Comparison of ENCODE assay signal across 8 cellular contexts in genomic region chr13:110711778-110712070, GRCh38. TPM values are rescaled to one million over a fixed set of nuclear protein-coding genes. Genes with fewer than 3 reads are reported as not detected.
DNase-seq lines count a peak whose midpoint lies in the region; ATAC-seq lines count a peak whose summit lies in the region.

No MANE protein-coding gene starts in this region.

- peak overlapping the region; percentile 100 for H3K4me3 Mint-ChIP-seq in activated naive CD4-positive, alpha-beta T cell treated with anti-CD3 and anti-CD28 coated beads, Interleukin-2, amount 50 U/mL, for 24 hours
- H3K4me3 Mint-ChIP-seq in activated CD4-positive, alpha-beta memory T cell treated with anti-CD3 and anti-CD28 coated beads for 36 hours = peak overlapping the region; percentile 92

- no peak for ATAC-seq in HG03045 (IDR thresholded peaks at IDR 0.05; ENCODE audit: unreplicated experiment)
- no peak for ATAC-seq in GM19035 (IDR thresholded peaks at IDR 0.05; ENCODE audit: unreplicated experiment)

- no peaks in the 10 kb centered on the region for H3K36me3 Mint-ChIP-seq in activated naive CD4-positive, alpha-beta T cell treated with anti-CD3 and anti-CD28 coated beads, Interleukin-2, amount 50 U/mL, for 24 hours
- peaks cover 4% of the 10 kb centered on the region for H3K36me3 Mint-ChIP-seq in activated CD4-positive, alpha-beta memory T cell treated with anti-CD3 and anti-CD28 coated beads for 36 hours

- H3K27me3 Mint-ChIP-seq in activated naive CD4-positive, alpha-beta T cell treated with anti-CD3 and anti-CD28 coated beads, Interleukin-2, amount 50 U/mL, for 24 hours = no peaks in the 10 kb centered on the region
- no peaks in the 10 kb centered on the region for H3K27me3 Mint-ChIP-seq in activated CD4-positive, alpha-beta memory T cell treated with anti-CD3 and anti-CD28 coated beads for 36 hours

- H3K27ac Mint-ChIP-seq in activated naive CD4-positive, alpha-beta T cell treated with anti-CD3 and anti-CD28 coated beads, Interleukin-2, amount 50 U/mL, for 24 hours = peak overlapping the region; percentile 99
- peak overlapping the region; percentile 93 for H3K27ac Mint-ChIP-seq in activated CD4-positive, alpha-beta memory T cell treated with anti-CD3 and anti-CD28 coated beads for 36 hours

- CTCF ChIA-PET in activated CD4-positive, alpha-beta memory T cell treated with anti-CD3 and anti-CD28 coated beads for 36 hours (lab: Charles Lee) = interaction anchor here (1.0 to 1.2 kb wide), 2 partner anchors 10 to 356 kb away, joined by 3 read pairs; no protein-coding TSS in a partner anchor

- H3K4me1 Mint-ChIP-seq in activated naive CD4-positive, alpha-beta T cell treated with anti-CD3 and anti-CD28 coated beads, Interleukin-2, amount 50 U/mL, for 24 hours = peaks cover 20% of the 10 kb centered on the region
- peaks cover 19% of the 10 kb centered on the region for H3K4me1 Mint-ChIP-seq in activated CD4-positive, alpha-beta memory T cell treated with anti-CD3 and anti-CD28 coated beads for 36 hours (ENCODE audit: low read depth)

- peak overlapping the region; percentile 79 to 100 (median 98) for H3K27ac ChIP-seq in skin epidermis

- DNase-seq in activated naive CD4-positive, alpha-beta T cell treated with anti-CD3 and anti-CD28 coated beads, Interleukin-2, amount 50 U/mL, for 16 hours = no peak
- no peak for DNase-seq in activated CD4-positive, alpha-beta memory T cell treated with anti-CD3 and anti-CD28 coated beads for 36 hours
- DNase-seq in hepatic stellate cell (ENCODE audit: low spot score) (peak; percentile 15), NCI-H2081 treated with DMSO at 0.1 percent for 48 hours (lab: John Stamatoyannopoulos, UW) (no peak)

- intact Hi-C loops in activated CD4-positive, alpha-beta memory T cell treated with anti-CD3 and anti-CD28 coated beads for 36 hours (cut with micrococcal nuclease) = loop anchor here (1.0 to 10.0 kb wide), 3 partner anchors 32 to 473 kb away; no protein-coding TSS in a partner anchor

- POLR2A ChIA-PET in activated CD4-positive, alpha-beta memory T cell treated with anti-CD3 and anti-CD28 coated beads for 36 hours (lab: Charles Lee) = interaction anchor here (0.9 kb wide), 1 partner anchor 13 kb away, joined by 4 read pairs; no protein-coding TSS in a partner anchor

- H3K9me3 Mint-ChIP-seq in activated naive CD4-positive, alpha-beta T cell treated with anti-CD3 and anti-CD28 coated beads, Interleukin-2, amount 50 U/mL, for 24 hours = no peaks in the 10 kb centered on the region
- H3K9me3 Mint-ChIP-seq in activated CD4-positive, alpha-beta memory T cell treated with anti-CD3 and anti-CD28 coated beads for 36 hours = no peaks in the 10 kb centered on the region

- peak overlapping the region; percentile 70 to 99 (median 93) for H3K4me3 ChIP-seq in skin epidermis

RNA-seq across cellular contexts. Expression of gene ING1, which starts 1.8 kb away (rescaled TPM):
- 10 to 100 TPM; 18.4 to 18.7 TPM for total RNA-seq in activated CD4-positive, alpha-beta memory T cell treated with anti-CD3 and anti-CD28 coated beads for 36 hours

RNA-seq across cellular contexts. Expression of gene CARS2, which starts 5.8 kb away (rescaled TPM):
- 10 to 100 TPM; 54.6 to 59.3 TPM for total RNA-seq in activated CD4-positive, alpha-beta memory T cell treated with anti-CD3 and anti-CD28 coated beads for 36 hours
